ENCODE assay signal across 14 cellular contexts in the genomic region with DNA sequence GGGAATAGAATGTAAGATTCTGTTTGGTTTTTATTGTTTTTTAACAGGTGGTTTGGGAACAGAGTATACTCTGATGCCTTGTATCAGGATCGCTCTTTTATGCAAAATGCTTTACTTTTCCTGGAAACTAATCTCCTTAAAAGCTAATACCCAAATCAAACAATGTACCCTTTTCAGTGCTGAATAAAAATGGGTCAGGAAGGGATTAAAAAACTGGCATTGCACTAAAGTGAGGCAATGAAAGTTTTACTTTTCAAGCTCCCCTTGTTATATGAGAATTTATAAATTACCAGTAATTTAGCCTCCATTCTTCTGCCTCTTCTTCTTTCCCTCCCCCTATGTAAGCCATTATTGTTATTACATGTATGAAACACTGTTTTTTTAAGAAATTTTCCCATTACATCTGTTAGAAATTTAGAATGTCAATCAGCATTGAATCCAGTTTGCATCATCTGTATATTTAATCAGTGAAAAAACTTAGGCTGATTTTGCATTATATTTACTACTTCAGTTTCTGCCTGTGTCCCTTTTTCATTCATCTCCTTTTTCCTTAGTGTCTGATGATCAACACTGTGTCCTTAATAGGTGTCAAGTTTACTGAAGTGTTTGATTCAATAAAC.
A peak's percentile ranks its signal among the peaks of the same experiment; 100 is the strongest.
DNase-seq lines count a peak whose midpoint lies in the region; ATAC-seq and TF ChIP-seq lines count a peak whose summit lies in the region.
"Had no signal": no experiment of that assay in that cellular context is flagged by ENCODE, and none has a peak within 500 bp of the region (broad histone marks: within the 10 kb centered on the region; RNA-seq: fewer than 3 reads in every experiment).

No MANE protein-coding gene starts in this region.

- H3K9me3 Mint-ChIP-seq in nephron progenitor cell = no peaks in the 10 kb centered on the region
- H3K9me3 Mint-ChIP-seq: CD8-positive, alpha-beta T cell had no signal

- peak overlapping the region; percentile 29 for H3K27ac Mint-ChIP-seq in nephron progenitor cell
- H3K27ac Mint-ChIP-seq: CD8-positive, alpha-beta T cell had no signal

- H3K27me3 Mint-ChIP-seq in nephron progenitor cell (ENCODE audit: low read depth, poor library complexity) = no peaks in the 10 kb centered on the region

- H3K9me3 ChIP-seq in sigmoid colon = no peaks in the 10 kb centered on the region
- H3K9me3 ChIP-seq: BE2C, HAP-1 had no signal

- no peak overlapping the region for H3K4me3 ChIP-seq in dorsolateral prefrontal cortex
- no peak overlapping the region for H3K4me3 ChIP-seq in sigmoid colon
- H3K4me3 ChIP-seq: HAP-1 had no signal

- WGBS in sigmoid colon, 2 donors = 99 to 100% methylated on average over 1 of the region's 1 CpG

- no peak for TF ChIP-seq CTCF in nephron progenitor cell (IDR thresholded peaks at IDR 0.05)
- no peak for TF ChIP-seq CTCF in dorsolateral prefrontal cortex (IDR thresholded peaks at IDR 0.05 in 54 of 56, conservative IDR thresholded peaks at IDR 0.05 in 2 of 56; ENCODE audit: low read depth in 1 of 56, partially characterized antibody in 56 of 56)
- TF ChIP-seq CTCF in sigmoid colon (IDR thresholded peaks at IDR 0.05) = no peak

- intact Hi-C loops in dorsolateral prefrontal cortex (cut with DNase I) (no loop called here), sigmoid colon (cut with DNase I) (no loop called here)

- DNase-seq in NCI-H1048 (lab: John Stamatoyannopoulos, UW) (peak; percentile 84), dedifferentiated amniotic fluid mesenchymal stem cell (ENCODE audit: extremely low spot score) (peak; percentile 69), nephron progenitor cell (no peak), dorsolateral prefrontal cortex (no peak), sigmoid colon (no peak), DMS79 (lab: John Stamatoyannopoulos, UW) (no peak)
- DNase-seq: BE2C; CD8-positive, alpha-beta T cell; COR-L47; GF-D8 had no signal

- no peaks in the 10 kb centered on the region for H3K36me3 Mint-ChIP-seq in nephron progenitor cell (ENCODE audit: low read depth)
- H3K36me3 Mint-ChIP-seq: CD8-positive, alpha-beta T cell had no signal

- H3K4me1 ChIP-seq in sigmoid colon = peaks cover 0 to 15% (median 6%) of the 10 kb centered on the region in 4 donors

- H3K4me1 Mint-ChIP-seq in nephron progenitor cell = no peaks in the 10 kb centered on the region

- H3K4me3 Mint-ChIP-seq in nephron progenitor cell = no peak overlapping the region
- H3K4me3 Mint-ChIP-seq: CD8-positive, alpha-beta T cell had no signal

- TF ChIP-seq POLR2A in sigmoid colon (IDR thresholded peaks at IDR 0.05) = no peak

- no peak for TF ChIP-seq EP300 in sigmoid colon (IDR thresholded peaks at IDR 0.05)

- H3K36me3 ChIP-seq in sigmoid colon = no peaks in the 10 kb centered on the region
- H3K36me3 ChIP-seq: BE2C, HAP-1 had no signal

- no peak for ATAC-seq in HG03108 (IDR thresholded peaks at IDR 0.05; ENCODE audit: unreplicated experiment)
- ATAC-seq: CD8-positive, alpha-beta T cell; HepG2 had no signal

- H3K27me3 ChIP-seq in dorsolateral prefrontal cortex (no peaks in the 10 kb centered on the region), sigmoid colon (no peaks in the 10 kb centered on the region)
- H3K27me3 ChIP-seq: BE2C had no signal

- H3K27ac ChIP-seq in dorsolateral prefrontal cortex (no peak overlapping the region), sigmoid colon (no peak overlapping the region)
- H3K27ac ChIP-seq: C4-2B had no signal

Comparison
In these comparisons a context has a peak if more than half of its experiments do, and no peak if none do; other contexts are left out.
1. DNase-seq: peak in NCI-H1048 (single experiment) and dedifferentiated amniotic fluid mesenchymal stem cell (single experiment); none in nephron progenitor cell (single experiment), dorsolateral prefrontal cortex (0 of 10), sigmoid colon (single experiment) and DMS79 (single experiment).